ENCODE assay signal across 22 cellular contexts in the genomic region with DNA sequence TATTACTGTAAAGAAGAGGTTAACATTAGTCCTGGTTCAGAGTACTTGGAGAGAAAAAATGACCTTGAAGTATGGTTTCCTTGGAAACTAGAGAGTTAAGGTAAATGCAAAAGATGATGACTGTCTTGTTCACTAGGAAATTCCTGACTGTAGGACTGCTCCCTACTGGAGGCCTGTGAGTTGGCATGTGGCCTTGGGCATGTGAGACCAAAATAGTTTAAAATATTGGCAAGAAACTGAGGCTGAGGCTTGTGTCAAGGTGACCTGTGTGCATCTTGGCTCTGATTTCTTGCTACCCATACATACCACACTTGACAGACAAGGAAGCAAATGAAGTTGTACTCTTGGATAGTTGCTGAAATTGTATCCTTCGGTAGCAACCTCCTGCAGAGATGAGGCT.
"Had no signal": no experiment of that assay in that cellular context is flagged by ENCODE, and none has a peak within 500 bp of the region (broad histone marks: within the 10 kb centered on the region; RNA-seq: fewer than 3 reads in every experiment).

No MANE protein-coding gene starts in this region.

- H3K4me1 Mint-ChIP-seq: activated naive CD4-positive, alpha-beta T cell treated with anti-CD3 and anti-CD28 coated beads, Interleukin-2, amount 10 ng/mL, durations not matched to agents 7 days and 5 days; activated naive CD8-positive, alpha-beta T cell treated with anti-CD3 and anti-CD28 coated beads for 36 hours had no signal

- H3K27ac Mint-ChIP-seq: activated CD8-positive, alpha-beta T cell treated with anti-CD3 and anti-CD28 coated beads for 36 hours; activated naive CD4-positive, alpha-beta T cell treated with anti-CD3 and anti-CD28 coated beads, Interleukin-2, amount 10 ng/mL, durations not matched to agents 7 days and 5 days; activated naive CD8-positive, alpha-beta T cell treated with anti-CD3 and anti-CD28 coated beads for 36 hours; activated T-cell treated with anti-CD3 and anti-CD28 coated beads, Interleukin-2, amount 50 U/mL, for 72 hours; activated T-helper 2 cell treated with anti-CD3 and anti-CD28 coated beads, Interferon-gamma antibody, Interleukin-2, Interleukin-4, amounts not matched to agents 10 μg/mL and 5 μg/mL and 100 μg/mL, durations not matched to agents 14 hours and 24 hours and 36 hours; T-helper 1 cell treated with Interleukin-12 subunit alpha and Interleukin-12 subunit beta and Interleukin-4 antibody, amounts not matched to agents 30 μg/mL and 1 μg/mL, for 36 hours had no signal

- H3K27me3 ChIP-seq: body of pancreas, Peyer's patch had no signal

- H3K27me3 Mint-ChIP-seq: activated naive CD4-positive, alpha-beta T cell treated with anti-CD3 and anti-CD28 coated beads, Interleukin-2, amount 10 ng/mL, durations not matched to agents 7 days and 5 days had no signal

- H3K27ac ChIP-seq: body of pancreas, Peyer's patch, RWPE1 had no signal

- H3K4me3 Mint-ChIP-seq: activated CD8-positive, alpha-beta T cell treated with anti-CD3 and anti-CD28 coated beads for 36 hours; activated naive CD4-positive, alpha-beta T cell treated with anti-CD3 and anti-CD28 coated beads, Interleukin-2, amount 10 ng/mL, durations not matched to agents 7 days and 5 days; activated naive CD8-positive, alpha-beta T cell treated with anti-CD3 and anti-CD28 coated beads for 36 hours; activated T-cell treated with anti-CD3 and anti-CD28 coated beads, Interleukin-2, amount 50 U/mL, for 72 hours; T-helper 1 cell treated with Interleukin-12 subunit alpha and Interleukin-12 subunit beta and Interleukin-4 antibody, amounts not matched to agents 30 μg/mL and 1 μg/mL, for 36 hours had no signal

- H3K9me3 ChIP-seq: body of pancreas, Peyer's patch had no signal

- H3K4me3 ChIP-seq: body of pancreas, K562, Peyer's patch had no signal

- H3K36me3 Mint-ChIP-seq: activated naive CD4-positive, alpha-beta T cell treated with anti-CD3 and anti-CD28 coated beads, Interleukin-2, amount 10 ng/mL, durations not matched to agents 7 days and 5 days; activated naive CD8-positive, alpha-beta T cell treated with anti-CD3 and anti-CD28 coated beads for 36 hours had no signal

- DNase-seq: activated CD4-positive, alpha-beta T cell treated with anti-CD3 and anti-CD28 coated beads for 4 hours; activated CD8-positive, alpha-beta memory T cell treated with anti-CD3 and anti-CD28 coated beads, Interleukin-2, amount 50 U/mL, for 4 hours; activated CD8-positive, alpha-beta T cell treated with anti-CD3 and anti-CD28 coated beads for 36 hours; activated gamma-delta T cell treated with Interleukin-2 at 50 U/mL for 16 hours; activated naive CD4-positive, alpha-beta T cell treated with anti-CD3 and anti-CD28 coated beads, Interleukin-2, amount 10 ng/mL, durations not matched to agents 7 days and 5 days; activated naive CD8-positive, alpha-beta T cell treated with anti-CD3 and anti-CD28 coated beads for 36 hours; activated T-cell treated with anti-CD3 and anti-CD28 coated beads, Interleukin-2, amount 50 U/mL, for 72 hours; anterior cingulate cortex; Kasumi-1; NCI-H1105 treated with DMSO at 0.1 percent for 48 hours; NCI-H1436 treated with DMSO at 0.1 percent for 48 hours; NCI-H187; NCI-H2081; NCI-H524; Peyer's patch; SHP77 treated with DMSO at 0.1 percent for 48 hours had no signal

- H3K9me3 Mint-ChIP-seq: activated CD8-positive, alpha-beta T cell treated with anti-CD3 and anti-CD28 coated beads for 36 hours; activated naive CD4-positive, alpha-beta T cell treated with anti-CD3 and anti-CD28 coated beads, Interleukin-2, amount 10 ng/mL, durations not matched to agents 7 days and 5 days; activated naive CD8-positive, alpha-beta T cell treated with anti-CD3 and anti-CD28 coated beads for 36 hours; activated T-helper 2 cell treated with anti-CD3 and anti-CD28 coated beads, Interferon-gamma antibody, Interleukin-2, Interleukin-4, amounts not matched to agents 10 μg/mL and 5 μg/mL and 100 μg/mL, durations not matched to agents 14 hours and 24 hours and 36 hours; T-helper 1 cell treated with Interleukin-12 subunit alpha and Interleukin-12 subunit beta and Interleukin-4 antibody, amounts not matched to agents 30 μg/mL and 1 μg/mL, for 36 hours had no signal

- H3K4me1 ChIP-seq: Peyer's patch had no signal

- ATAC-seq: activated CD4-positive, CD25-positive, alpha-beta regulatory T cell treated with anti-CD3 and anti-CD28 coated beads, Interleukin-2, amount 50 U/mL, for 24 hours; activated CD8-positive, alpha-beta T cell treated with anti-CD3 and anti-CD28 coated beads for 36 hours; activated T-cell treated with anti-CD3 and anti-CD28 coated beads, Interleukin-2, amount 50 U/mL, for 72 hours; body of pancreas; K562 had no signal

- H3K36me3 ChIP-seq: Peyer's patch had no signal
